ENCODE assay signal across 9 cellular contexts in the genomic region with DNA sequence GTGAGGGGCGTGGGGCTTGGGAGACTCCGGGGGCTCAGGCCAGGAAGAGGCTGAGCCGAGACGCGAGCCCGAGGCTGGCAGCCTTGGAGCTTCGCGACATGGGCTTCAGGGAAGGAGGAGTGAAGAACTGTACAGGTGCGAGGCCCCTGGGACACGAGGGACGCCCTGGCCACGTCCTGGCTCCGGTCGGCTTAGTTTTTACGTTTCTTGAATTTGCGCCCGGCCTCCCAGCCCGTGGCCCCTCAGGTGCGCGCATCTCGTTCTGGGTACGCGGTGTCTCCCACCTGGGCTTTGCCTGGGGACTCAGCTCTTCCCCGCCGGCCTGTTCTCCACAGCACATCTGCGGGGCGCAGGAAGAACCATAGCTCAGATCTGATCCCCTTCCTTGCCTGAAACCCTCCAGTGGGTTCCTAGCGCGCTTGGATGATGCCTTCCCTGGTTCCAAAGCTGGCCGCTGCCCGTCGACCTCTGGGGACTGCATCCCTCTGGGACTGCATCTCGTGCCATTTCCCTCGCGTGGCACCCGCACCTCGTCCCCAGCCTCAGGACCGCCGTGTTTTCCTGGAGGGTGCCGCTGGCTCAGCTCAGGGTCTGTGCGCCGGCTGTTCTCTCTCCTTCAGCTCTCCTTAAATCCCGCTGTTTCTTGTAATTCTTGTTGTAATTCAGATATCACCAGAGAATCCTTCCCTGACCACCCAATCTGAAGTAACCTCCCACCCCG. TPM values are rescaled to one million over a fixed set of nuclear protein-coding genes. Genes with fewer than 3 reads are reported as not detected.
A peak's percentile ranks its signal among the peaks of the same experiment; 100 is the strongest.
DNase-seq lines count a peak whose midpoint lies in the region; ATAC-seq and TF ChIP-seq lines count a peak whose summit lies in the region.
"Had no signal": no experiment of that assay in that cellular context is flagged by ENCODE, and none has a peak within 500 bp of the region (broad histone marks: within the 10 kb centered on the region; RNA-seq: fewer than 3 reads in every experiment).

No MANE protein-coding gene starts in this region.

- peak overlapping the region; percentile 77 for H3K4me3 ChIP-seq in hepatocyte
- H3K4me3 ChIP-seq in skeletal muscle cell (ENCODE audit: low read depth, low read length): peak overlapping the region; percentile 84

- peak overlapping the region; percentile 95 for H3K4me2 ChIP-seq in hepatocyte

- no peaks in the 10 kb centered on the region for H3K27me3 ChIP-seq in hepatocyte

- no peaks in the 10 kb centered on the region for H3K36me3 Mint-ChIP-seq in activated CD4-positive, alpha-beta memory T cell treated with anti-CD3 and anti-CD28 coated beads, Interleukin-2, amount 10 ng/mL, durations not matched to agents 7 days and 5 days (ENCODE audit: low read depth)

- no peaks in the 10 kb centered on the region for H4K20me1 ChIP-seq in hepatocyte (ENCODE audit: insufficient read depth, poor library complexity, severe bottlenecking)

- no peak for TF ChIP-seq CTCF in hepatocyte (IDR thresholded peaks at IDR 0.05; ENCODE audit: poor library complexity)

- H3K4me1 Mint-ChIP-seq in activated CD4-positive, alpha-beta memory T cell treated with anti-CD3 and anti-CD28 coated beads, Interleukin-2, amount 10 ng/mL, durations not matched to agents 7 days and 5 days: peaks cover 17% of the 10 kb centered on the region

- no peak overlapping the region for H3K27ac Mint-ChIP-seq in activated CD4-positive, alpha-beta memory T cell treated with anti-CD3 and anti-CD28 coated beads, Interleukin-2, amount 10 ng/mL, durations not matched to agents 7 days and 5 days

- POLR2A ChIA-PET in activated CD4-positive, alpha-beta memory T cell treated with anti-CD3 and anti-CD28 coated beads, Interleukin-2, amount 10 ng/mL, durations not matched to agents 7 days and 5 days (lab: Charles Lee): no interaction called here

- H3K9me2 ChIP-seq in hepatocyte (replicated peaks; ENCODE audit: insufficient read depth): no peaks in the 10 kb centered on the region

- peak overlapping the region; percentile 96 for H3K4me3 Mint-ChIP-seq in activated CD4-positive, alpha-beta memory T cell treated with anti-CD3 and anti-CD28 coated beads, Interleukin-2, amount 10 ng/mL, durations not matched to agents 7 days and 5 days

- ATAC-seq in HG02610 (IDR thresholded peaks at IDR 0.05; ENCODE audit: unreplicated experiment): peak; percentile 9
- ATAC-seq in GM21515 (IDR thresholded peaks at IDR 0.05; ENCODE audit: unreplicated experiment): no peak

- H3K9me3 ChIP-seq in hepatocyte (ENCODE audit: low read depth): no peaks in the 10 kb centered on the region

- CTCF ChIA-PET in activated CD4-positive, alpha-beta memory T cell treated with anti-CD3 and anti-CD28 coated beads, Interleukin-2, amount 10 ng/mL, durations not matched to agents 7 days and 5 days (lab: Charles Lee): interaction anchor here (1.2 to 1.9 kb wide), 2 partner anchors 10 to 278 kb away, joined by 3 to 7 read pairs; a partner anchor contains a TSS

- peak overlapping the region; percentile 97 for H2AFZ ChIP-seq in hepatocyte

- no peaks in the 10 kb centered on the region for H3K4me1 ChIP-seq in hepatocyte (ENCODE audit: insufficient read depth)

- H3K27ac ChIP-seq in hepatocyte: no peak overlapping the region
- H3K27ac ChIP-seq: 22Rv1 had no signal

- H3K27me3 Mint-ChIP-seq in activated CD4-positive, alpha-beta memory T cell treated with anti-CD3 and anti-CD28 coated beads, Interleukin-2, amount 10 ng/mL, durations not matched to agents 7 days and 5 days: peaks cover 28% of the 10 kb centered on the region

- H3K79me2 ChIP-seq in hepatocyte: peaks cover 24% of the 10 kb centered on the region

- H3K36me3 ChIP-seq in hepatocyte (replicated peaks; ENCODE audit: insufficient read depth, low read depth): no peaks in the 10 kb centered on the region

- no peaks in the 10 kb centered on the region for H3K9me3 Mint-ChIP-seq in activated CD4-positive, alpha-beta memory T cell treated with anti-CD3 and anti-CD28 coated beads, Interleukin-2, amount 10 ng/mL, durations not matched to agents 7 days and 5 days

- WGBS in hepatocyte (ENCODE audit: low lambda C conversion rate, missing lambda C conversion rate): 16% methylated on average over 34 of the region's 44 CpGs

- DNase-seq in DMS 273 (lab: John Stamatoyannopoulos, UW; ENCODE audit: unreplicated experiment) (peak; percentile 57), DMS 273 treated with DMSO at 0.1 percent for 48 hours (lab: John Stamatoyannopoulos, UW) (no peak), hepatocyte (ENCODE audit: low spot score) (no peak), skeletal muscle cell (ENCODE audit: low read depth) (no peak), HuH-7 (ENCODE audit: low spot score) (no peak)
- DNase-seq in activated CD4-positive, alpha-beta memory T cell treated with anti-CD3 and anti-CD28 coated beads, Interleukin-2, amount 10 ng/mL, durations not matched to agents 7 days and 5 days: no peak

RNA-seq across cellular contexts. Expression of a gene that starts 0.6 kb away (rescaled TPM):
- 1 to 10 TPM; 4.0 to 4.1 TPM for total RNA-seq in activated CD4-positive, alpha-beta memory T cell treated with anti-CD3 and anti-CD28 coated beads, Interleukin-2, amount 10 ng/mL, durations not matched to agents 7 days and 5 days
- 9.6 and 13.8 TPM in 2 replicates for total RNA-seq in hepatocyte
- polyA plus RNA-seq in hepatocyte: 19.7 and 20.6 TPM in 2 replicates

RNA-seq across cellular contexts. Expression of a gene that starts 49.7 kb away (rescaled TPM):
- total RNA-seq in activated CD4-positive, alpha-beta memory T cell treated with anti-CD3 and anti-CD28 coated beads, Interleukin-2, amount 10 ng/mL, durations not matched to agents 7 days and 5 days: under 1 TPM; 0.13 to 0.30 TPM
- 11.1 and 13.1 TPM in 2 replicates for total RNA-seq in hepatocyte
- 9.3 and 10.4 TPM in 2 replicates for polyA plus RNA-seq in hepatocyte
